3 cellular contexts compared by ENCODE assay signal in the genomic region with DNA sequence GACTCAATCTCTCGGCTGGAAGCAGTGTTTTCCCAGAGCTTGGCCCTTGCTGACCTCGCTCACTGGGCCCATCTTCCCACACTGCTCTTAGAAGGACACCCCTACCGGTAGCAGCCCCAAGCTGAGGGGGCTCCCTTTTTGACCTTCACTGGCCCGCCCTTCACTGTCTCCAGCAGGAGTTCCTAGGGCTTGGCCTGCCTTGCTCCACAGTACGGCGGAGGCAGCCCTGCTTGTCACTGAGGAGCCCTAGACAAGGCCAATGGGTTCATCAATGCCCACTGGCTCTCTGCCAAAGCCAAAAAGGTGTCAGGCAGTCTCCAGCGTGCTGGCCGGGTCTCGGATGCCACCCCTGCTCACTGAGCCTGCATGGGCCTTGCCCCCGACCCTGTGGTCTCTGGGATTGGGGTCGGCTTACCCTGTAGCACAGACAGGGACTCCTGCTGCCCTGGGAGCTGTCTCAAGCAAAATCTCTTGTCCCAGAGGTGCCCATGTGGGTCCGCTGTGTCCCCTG.
TF ChIP-seq lines count a peak whose summit lies in the region.

No MANE protein-coding gene starts in this region.

TF ChIP-seq in SK-N-SH, 30 proteins besides CTCF, POLR2A, EP300 and RAD21:
- TF ChIP-seq SMC3 (IDR thresholded peaks at IDR 0.05; ENCODE audit: low read depth, low read length): no peak
- no peak for TF ChIP-seq CHD2 (IDR thresholded peaks at IDR 0.05; ENCODE audit: low read length, partially characterized antibody)
- no peak for TF ChIP-seq PBX3 (IDR thresholded peaks at IDR 0.05)
- TF ChIP-seq GABPA (IDR thresholded peaks at IDR 0.05; ENCODE audit: low read depth): no peak
- TF ChIP-seq REST (IDR thresholded peaks at IDR 0.05; ENCODE audit: low read depth, low read length): no peak
- TF ChIP-seq RFX5 (IDR thresholded peaks at IDR 0.05; ENCODE audit: low read length): no peak
- no peak for TF ChIP-seq MEF2A (IDR thresholded peaks at IDR 0.05; ENCODE audit: borderline replicate concordance, low read depth)
- TF ChIP-seq MXI1 (IDR thresholded peaks at IDR 0.05; ENCODE audit: low read depth, low read length): no peak
- TF ChIP-seq RXRA (IDR thresholded peaks at IDR 0.05; ENCODE audit: borderline replicate concordance, low read depth): no peak

TF ChIP-seq in SK-N-SH treated with all-trans-retinoic acid at 6 μM for 48 hours, 23 proteins besides CTCF, POLR2A, EP300 and RAD21:
- TF ChIP-seq ARNTL (CRISPR knock-in tag; IDR thresholded peaks at IDR 0.05; ENCODE audit: borderline replicate concordance, low read depth): no peak

TF ChIP-seq in GM23338, 12 proteins besides CTCF, POLR2A, EP300 and RAD21:
- no peak for TF ChIP-seq JUNB (IDR thresholded peaks at IDR 0.05; ENCODE audit: unreplicated experiment)
- TF ChIP-seq EZH2 (IDR thresholded peaks at IDR 0.05; ENCODE audit: low read depth, unreplicated experiment): no peak
- TF ChIP-seq CREB1 (CRISPR knock-in tag; IDR thresholded peaks at IDR 0.05; ENCODE audit: low read depth): no peak
- TF ChIP-seq ETS1 (IDR thresholded peaks at IDR 0.05): no peak
- no peak for TF ChIP-seq POLR2AphosphoS5 (IDR thresholded peaks at IDR 0.05; ENCODE audit: low read depth)
- TF ChIP-seq REST (IDR thresholded peaks at IDR 0.05; ENCODE audit: unreplicated experiment): no peak
- TF ChIP-seq NANOG (IDR thresholded peaks at IDR 0.05; ENCODE audit: borderline replicate concordance): no peak
- no peak for TF ChIP-seq ZNF331 (CRISPR knock-in tag; IDR thresholded peaks at IDR 0.05; ENCODE audit: low read depth)
- TF ChIP-seq ZNF114 (CRISPR knock-in tag; IDR thresholded peaks at IDR 0.05): no peak
- no peak for TF ChIP-seq ZNF462 (CRISPR knock-in tag; IDR thresholded peaks at IDR 0.05)
- TF ChIP-seq STAT1 (IDR thresholded peaks at IDR 0.05; ENCODE audit: unreplicated experiment): no peak
- no peak for TF ChIP-seq EZH2phosphoT487 (IDR thresholded peaks at IDR 0.05; ENCODE audit: unreplicated experiment)
